Comparison of ENCODE assay signal across 1 cellular context in genomic region chr2:191789791-191790190, GRCh38.
TF ChIP-seq lines count a peak whose summit lies in the region.

No MANE protein-coding gene starts in this region.

TF ChIP-seq in IMR-90, 13 proteins besides CTCF, POLR2A, EP300 and RAD21 (continued from another document):
- TF ChIP-seq NFE2L2 (IDR thresholded peaks at IDR 0.05; ENCODE audit: low read depth, low read length) (no peak), FOS (IDR thresholded peaks at IDR 0.05; ENCODE audit: low read depth, low read length) (no peak; the same call in 1 of the 2 replicates), CHD1 (IDR thresholded peaks at IDR 0.05; ENCODE audit: low read depth, low read length) (no peak), MAZ (IDR thresholded peaks at IDR 0.05; ENCODE audit: borderline replicate concordance, low read depth, low read length) (no peak), USF2 (IDR thresholded peaks at IDR 0.05; ENCODE audit: low read depth, low read length) (no peak), CEBPB (IDR thresholded peaks at IDR 0.05; ENCODE audit: low read depth, low read length) (no peak), SMC3 (IDR thresholded peaks at IDR 0.05; ENCODE audit: low read depth, low read length) (no peak), BHLHE40 (IDR thresholded peaks at IDR 0.05; ENCODE audit: low read depth, low read length) (no peak), RFX5 (IDR thresholded peaks at IDR 0.05; ENCODE audit: low read depth, low read length) (no peak)
